In the genomic region with DNA sequence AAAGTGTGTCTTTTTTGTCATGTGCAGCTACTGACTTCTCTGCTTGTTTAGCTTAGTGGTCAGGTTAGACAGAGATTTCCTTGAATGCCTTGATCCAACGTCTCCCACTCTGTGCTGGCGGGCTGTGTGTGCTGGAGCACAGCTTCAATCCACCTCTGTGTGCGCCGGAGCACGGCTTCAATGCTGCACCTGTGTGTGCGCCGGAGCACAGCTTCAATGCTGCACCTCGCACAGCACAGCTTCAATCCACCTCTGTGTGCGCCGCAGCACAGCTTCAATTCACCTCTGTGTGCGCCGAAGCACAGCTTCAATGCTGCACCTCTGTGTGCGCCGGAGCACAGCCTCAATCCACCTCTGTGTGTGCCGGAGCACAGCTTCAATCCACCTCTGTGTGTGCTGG, we compare ENCODE assay signal across 22 cellular contexts.
A peak's percentile ranks its signal among the peaks of the same experiment; 100 is the strongest.
DNase-seq lines count a peak whose midpoint lies in the region; ATAC-seq, FAIRE-seq and TF ChIP-seq lines count a peak whose summit lies in the region.
"Had no signal": no experiment of that assay in that cellular context is flagged by ENCODE, and none has a peak within 500 bp of the region (broad histone marks: within the 10 kb centered on the region; RNA-seq: fewer than 3 reads in every experiment).

No MANE protein-coding gene starts in this region.

- no peaks in the 10 kb centered on the region for H4K20me1 ChIP-seq in HepG2 (ENCODE audit: insufficient read depth, low read length)

- H3K4me2 ChIP-seq in HepG2 (ENCODE audit: low read depth, low read length), result no peak overlapping the region
- H3K4me2 ChIP-seq: KMS-11 had no signal

- H3K27ac Mint-ChIP-seq in chondrocyte (ENCODE audit: unreplicated experiment), result no peak overlapping the region
- H3K27ac Mint-ChIP-seq in nephron progenitor cell, result peak overlapping the region; percentile 51
- no peak overlapping the region for H3K27ac Mint-ChIP-seq in T-helper 2 cell treated with Interferon-gamma antibody and Interleukin-4, amounts not matched to agents 5 μg/mL and 100 μg/mL, for 36 hours
- H3K27ac Mint-ChIP-seq: H9 had no signal

- DNase-seq in right lobe of liver (peak in 2 of 3 donors; percentile 11 to 14), HepG2 (ENCODE audit: low spot score) (no peak), chondrocyte (ENCODE audit: low spot score) (peak; percentile 72), nephron progenitor cell (no peak), upper lobe of right lung (peak; percentile 10)
- DNase-seq in effector CD4-positive, alpha-beta T cell, result no peak
- DNase-seq in T-helper 2 cell treated with Interferon-gamma antibody and Interleukin-4, amounts not matched to agents 5 μg/mL and 100 μg/mL, for 36 hours (ENCODE audit: low spot score), result no peak
- DNase-seq: COR-L47, EL, H9, NCI-H1048, NCI-H1694, NCI-H2107, NCI-H446, NCI-H69, PC-3 had no signal

- H2AFZ ChIP-seq in HepG2 (ENCODE audit: low read length), result no peak overlapping the region

- ATAC-seq in right lobe of liver, result no peak
- ATAC-seq in HepG2, result no peak
- no peak for ATAC-seq in upper lobe of right lung
- ATAC-seq in GM19395 (IDR thresholded peaks at IDR 0.05; ENCODE audit: unreplicated experiment), result no peak
- ATAC-seq: PC-3 had no signal

- TF ChIP-seq POLR2A in right lobe of liver (IDR thresholded peaks at IDR 0.05) (no peak), HepG2 (IDR thresholded peaks at IDR 0.05; ENCODE audit: insufficient read depth in 1 of 2, low read depth in 2 of 2, low read length in 2 of 2) (no peak)

- 60% methylated on average over 4 of the region's 15 CpGs for WGBS in right lobe of liver (ENCODE audit: insufficient coverage, low coverage, low lambda C conversion rate, missing lambda C conversion rate)
- WGBS in HepG2 (ENCODE audit: low lambda C conversion rate), result 71% methylated on average over 10 of the region's 15 CpGs

- H3K27ac ChIP-seq in right lobe of liver, result no peak overlapping the region
- H3K27ac ChIP-seq in HepG2 (ENCODE audit: extremely low read length, insufficient read depth, low read length), result no peak overlapping the region
- no peak overlapping the region for H3K27ac ChIP-seq in upper lobe of right lung
- H3K27ac ChIP-seq: C4-2B, KMS-11, RWPE1, SJSA1 had no signal

- no peaks in the 10 kb centered on the region for H3K9me3 ChIP-seq in right lobe of liver
- no peaks in the 10 kb centered on the region for H3K9me3 ChIP-seq in HepG2 (ENCODE audit: low read length)
- no peaks in the 10 kb centered on the region for H3K9me3 ChIP-seq in upper lobe of right lung

- H3K4me3 ChIP-seq in right lobe of liver, result no peak overlapping the region
- no peak overlapping the region for H3K4me3 ChIP-seq in HepG2 (replicated peaks in 1 of 3; ENCODE audit: insufficient read depth in 1 of 3, low read depth in 2 of 3, low read length in 3 of 3)
- H3K4me3 ChIP-seq in upper lobe of right lung, result no peak overlapping the region
- H3K4me3 ChIP-seq: SJSA1 had no signal

- peaks cover 9% of the 10 kb centered on the region for H3K27me3 Mint-ChIP-seq in chondrocyte (ENCODE audit: low read depth)
- peaks cover 3% of the 10 kb centered on the region for H3K27me3 Mint-ChIP-seq in nephron progenitor cell (ENCODE audit: low read depth, poor library complexity)
- no peaks in the 10 kb centered on the region for H3K27me3 Mint-ChIP-seq in T-helper 2 cell treated with Interferon-gamma antibody and Interleukin-4, amounts not matched to agents 5 μg/mL and 100 μg/mL, for 36 hours (ENCODE audit: low read depth)

- H3K36me3 ChIP-seq in right lobe of liver, result no peaks in the 10 kb centered on the region
- H3K36me3 ChIP-seq in HepG2 (replicated peaks in 1 of 2; ENCODE audit: control insufficient read depth in 1 of 2, insufficient read depth in 2 of 2, low read length in 2 of 2), result no peaks in the 10 kb centered on the region
- no peaks in the 10 kb centered on the region for H3K36me3 ChIP-seq in upper lobe of right lung
- H3K36me3 ChIP-seq: SJSA1 had no signal

- H3K27me3 ChIP-seq in right lobe of liver (no peaks in the 10 kb centered on the region), HepG2 (ENCODE audit: control insufficient read depth in 1 of 2, insufficient read depth in 2 of 2, low read length in 2 of 2) (peaks cover 1 to 24% of the 10 kb centered on the region in 2 experiments; a peak in 3 of 5 replicates), upper lobe of right lung (no peaks in the 10 kb centered on the region)
- H3K27me3 ChIP-seq: SJSA1 had no signal

- H3K4me1 Mint-ChIP-seq in chondrocyte (ENCODE audit: low read depth) (no peaks in the 10 kb centered on the region), nephron progenitor cell (peaks cover 50% of the 10 kb centered on the region)
- no peaks in the 10 kb centered on the region for H3K4me1 Mint-ChIP-seq in T-helper 2 cell treated with Interferon-gamma antibody and Interleukin-4, amounts not matched to agents 5 μg/mL and 100 μg/mL, for 36 hours (ENCODE audit: low read depth)

- H3K4me1 ChIP-seq in right lobe of liver (no peaks in the 10 kb centered on the region), HepG2 (ENCODE audit: insufficient read depth, low read length) (no peaks in the 10 kb centered on the region), upper lobe of right lung (no peaks in the 10 kb centered on the region)
- H3K4me1 ChIP-seq: SJSA1 had no signal

- H3K9me3 Mint-ChIP-seq in chondrocyte (ENCODE audit: low read depth) (peaks cover 3% of the 10 kb centered on the region), nephron progenitor cell (peaks cover 25% of the 10 kb centered on the region)
- H3K9me3 Mint-ChIP-seq in T-helper 2 cell treated with Interferon-gamma antibody and Interleukin-4, amounts not matched to agents 5 μg/mL and 100 μg/mL, for 36 hours, result no peaks in the 10 kb centered on the region

- POLR2A ChIA-PET in HepG2 (lab: Yijun Ruan, JAX), result no interaction called here

- no peak for FAIRE-seq in HepG2 (lab: Jason Lieb, UNC)
- FAIRE-seq: GM19239 had no signal

- intact Hi-C loops in right lobe of liver (cut with DNase I) (no loop called here), HepG2 (cut with micrococcal nuclease; ENCODE audit: unreplicated experiment) (no loop called here), upper lobe of right lung (cut with DNase I) (no loop called here)

- H3K4me3 Mint-ChIP-seq in chondrocyte (ENCODE audit: unreplicated experiment), result no peak overlapping the region
- peak overlapping the region; percentile 24 for H3K4me3 Mint-ChIP-seq in nephron progenitor cell
- no peak overlapping the region for H3K4me3 Mint-ChIP-seq in T-helper 2 cell treated with Interferon-gamma antibody and Interleukin-4, amounts not matched to agents 5 μg/mL and 100 μg/mL, for 36 hours
- H3K4me3 Mint-ChIP-seq: H9 had no signal

- TF ChIP-seq RAD21 in HepG2 (CRISPR knock-in tag; IDR thresholded peaks at IDR 0.05), result no peak

- no peak overlapping the region for H3K9ac ChIP-seq in HepG2 (ENCODE audit: insufficient read depth, low read depth, low read length)
- H3K9ac ChIP-seq: KMS-11 had no signal

- TF ChIP-seq EP300 in HepG2 (IDR thresholded peaks at IDR 0.05; ENCODE audit: low read depth in 2 of 2, low read length in 2 of 2) (no peak), HepG2 (CRISPR knock-in tag; IDR thresholded peaks at IDR 0.05; ENCODE audit: borderline replicate concordance) (no peak)

- no TSS peak for BruUV-seq in HepG2 (replicated peaks; lab: Mats Ljungman, UMichigan)

- TF ChIP-seq CTCF in right lobe of liver (IDR thresholded peaks at IDR 0.05), result no peak
- no peak for TF ChIP-seq CTCF in HepG2 (CRISPR knock-in tag; IDR thresholded peaks at IDR 0.05)
- no peak for TF ChIP-seq CTCF in chondrocyte (IDR thresholded peaks at IDR 0.05)
- TF ChIP-seq CTCF in nephron progenitor cell (IDR thresholded peaks at IDR 0.05), result no peak
- TF ChIP-seq CTCF in upper lobe of right lung (IDR thresholded peaks at IDR 0.05), result no peak

- CTCF ChIA-PET in HepG2 (lab: Yijun Ruan, JAX; ENCODE audit: low intra/inter-chr PET ratio, low total read pairs), result no interaction called here

- in situ Hi-C loops in HepG2 (cut with HindIII; ENCODE audit: extremely low pct_ligation_motif_present, low pct_unique_long_range_greater_than_20kb), result no loop called here

- no peaks in the 10 kb centered on the region for H3K79me2 ChIP-seq in HepG2 (ENCODE audit: insufficient read depth, low read length)

- H3K36me3 Mint-ChIP-seq in chondrocyte (ENCODE audit: low read depth) (no peaks in the 10 kb centered on the region), nephron progenitor cell (ENCODE audit: low read depth) (peaks cover 26% of the 10 kb centered on the region)
- no peaks in the 10 kb centered on the region for H3K36me3 Mint-ChIP-seq in T-helper 2 cell treated with Interferon-gamma antibody and Interleukin-4, amounts not matched to agents 5 μg/mL and 100 μg/mL, for 36 hours (ENCODE audit: low read depth)

TF ChIP-seq in HepG2, 621 proteins besides CTCF, POLR2A, EP300 and RAD21 (continues in another document):
- TF ChIP-seq CENPX (CRISPR knock-in tag; IDR thresholded peaks at IDR 0.05), result no peak
- TF ChIP-seq, protein P1, sequence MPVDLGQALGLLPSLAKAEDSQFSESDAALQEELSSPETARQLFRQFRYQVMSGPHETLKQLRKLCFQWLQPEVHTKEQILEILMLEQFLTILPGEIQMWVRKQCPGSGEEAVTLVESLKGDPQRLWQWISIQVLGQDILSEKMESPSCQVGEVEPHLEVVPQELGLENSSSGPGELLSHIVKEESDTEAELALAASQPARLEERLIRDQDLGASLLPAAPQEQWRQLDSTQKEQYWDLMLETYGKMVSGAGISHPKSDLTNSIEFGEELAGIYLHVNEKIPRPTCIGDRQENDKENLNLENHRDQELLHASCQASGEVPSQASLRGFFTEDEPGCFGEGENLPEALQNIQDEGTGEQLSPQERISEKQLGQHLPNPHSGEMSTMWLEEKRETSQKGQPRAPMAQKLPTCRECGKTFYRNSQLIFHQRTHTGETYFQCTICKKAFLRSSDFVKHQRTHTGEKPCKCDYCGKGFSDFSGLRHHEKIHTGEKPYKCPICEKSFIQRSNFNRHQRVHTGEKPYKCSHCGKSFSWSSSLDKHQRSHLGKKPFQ (CRISPR knock-in tag; IDR thresholded peaks at IDR 0.05; ENCODE audit: insufficient replicate concordance), result no peak
- no peak for TF ChIP-seq ZNF598 (CRISPR knock-in tag; IDR thresholded peaks at IDR 0.05; ENCODE audit: borderline replicate concordance)
- no peak for TF ChIP-seq TARDBP (CRISPR knock-in tag; IDR thresholded peaks at IDR 0.05)
- TF ChIP-seq, protein P2, sequence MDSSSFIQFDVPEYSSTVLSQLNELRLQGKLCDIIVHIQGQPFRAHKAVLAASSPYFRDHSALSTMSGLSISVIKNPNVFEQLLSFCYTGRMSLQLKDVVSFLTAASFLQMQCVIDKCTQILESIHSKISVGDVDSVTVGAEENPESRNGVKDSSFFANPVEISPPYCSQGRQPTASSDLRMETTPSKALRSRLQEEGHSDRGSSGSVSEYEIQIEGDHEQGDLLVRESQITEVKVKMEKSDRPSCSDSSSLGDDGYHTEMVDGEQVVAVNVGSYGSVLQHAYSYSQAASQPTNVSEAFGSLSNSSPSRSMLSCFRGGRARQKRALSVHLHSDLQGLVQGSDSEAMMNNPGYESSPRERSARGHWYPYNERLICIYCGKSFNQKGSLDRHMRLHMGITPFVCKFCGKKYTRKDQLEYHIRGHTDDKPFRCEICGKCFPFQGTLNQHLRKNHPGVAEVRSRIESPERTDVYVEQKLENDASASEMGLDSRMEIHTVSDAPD (CRISPR knock-in tag; IDR thresholded peaks at IDR 0.05), result no peak

Comparison
In these comparisons a context has a peak if more than half of its experiments do, and no peak if none do; other contexts are left out.
1. DNase-seq: peak in right lobe of liver (2 of 3), chondrocyte (single experiment) and upper lobe of right lung (single experiment); none in HepG2 (single experiment), nephron progenitor cell (single experiment), effector CD4-positive, alpha-beta T cell (single experiment) and T-helper 2 cell treated with Interferon-gamma antibody and Interleukin-4, amounts not matched to agents 5 μg/mL and 100 μg/mL, for 36 hours (single experiment).